19 cellular contexts compared by ENCODE assay signal in genomic region chr16:21989141-21989540, GRCh38. TPM values are rescaled to one million over a fixed set of nuclear protein-coding genes. Genes with fewer than 3 reads are reported as not detected.
A peak's percentile ranks its signal among the peaks of the same experiment; 100 is the strongest.
DNase-seq lines count a peak whose midpoint lies in the region; ATAC-seq and TF ChIP-seq lines count a peak whose summit lies in the region.
"Had no signal": no experiment of that assay in that cellular context is flagged by ENCODE, and none has a peak within 500 bp of the region (broad histone marks: within the 10 kb centered on the region; RNA-seq: fewer than 3 reads in every experiment).

No MANE protein-coding gene starts in this region.

- ATAC-seq in GM18861 (IDR thresholded peaks at IDR 0.05; ENCODE audit: unreplicated experiment), result no peak

- H2AFZ ChIP-seq in KMS-11 (ENCODE audit: low read depth), result no peak overlapping the region
- H2AFZ ChIP-seq: PC-9 had no signal

- H3K79me2 ChIP-seq in KMS-11 (ENCODE audit: insufficient read depth, low read depth), result no peaks in the 10 kb centered on the region

- H3K36me3 ChIP-seq in KMS-11 (ENCODE audit: insufficient read depth) (no peaks in the 10 kb centered on the region), endocrine pancreas (ENCODE audit: control insufficient read depth, insufficient read depth, low read length) (no peaks in the 10 kb centered on the region)

- no peaks in the 10 kb centered on the region for H3K9me3 ChIP-seq in endocrine pancreas (ENCODE audit: control insufficient read depth, low read length)
- H3K9me3 ChIP-seq: Caco-2, HAP-1, MG63 had no signal

- H3K4me2 ChIP-seq in KMS-11, result peak overlapping the region; percentile 6; the same call in 1 of the 2 replicates
- H3K4me2 ChIP-seq: PC-9 had no signal

- H3K9ac ChIP-seq in KMS-11 (no peak overlapping the region), endocrine pancreas (ENCODE audit: control insufficient read depth, insufficient read depth, low read length) (no peak overlapping the region)

- H3K27ac ChIP-seq in KMS-11, result no peak overlapping the region
- H3K27ac ChIP-seq: 22Rv1, PC-9, SK-N-MC had no signal

- H3K4me3 ChIP-seq in KMS-11 (IDR thresholded peaks at IDR 0.05; ENCODE audit: insufficient read depth, low read depth, low read length) (no peak overlapping the region), endocrine pancreas (ENCODE audit: control insufficient read depth, insufficient read depth, low read length) (peak overlapping the region; percentile 54)
- H3K4me3 ChIP-seq: HAP-1, MG63, PC-9, SK-N-MC had no signal

- DNase-seq in NCI-H1436 treated with DMSO at 0.1 percent for 48 hours (lab: John Stamatoyannopoulos, UW) (peak; percentile 5), NCI-H1436 (lab: John Stamatoyannopoulos, UW) (no peak), myocyte (ENCODE audit: low read depth) (peak; percentile 24), DMS153 treated with DMSO at 0.1 percent for 48 hours (lab: John Stamatoyannopoulos, UW; ENCODE audit: unreplicated experiment) (no peak), GF-D8 (lab: John Stamatoyannopoulos, UW) (no peak)
- DNase-seq: Caco-2, DMS53, KG1, MG63, NCI-H1105, NCI-H1930, NCI-H526, PC-9 had no signal

- H3K4me1 ChIP-seq in KMS-11 (ENCODE audit: low read depth, poor library complexity, severe bottlenecking) (peaks cover 16% of the 10 kb centered on the region), endocrine pancreas (ENCODE audit: control insufficient read depth, insufficient read depth, low read length) (peaks cover 4% of the 10 kb centered on the region)
- H3K4me1 ChIP-seq: Caco-2 had no signal

- no peaks in the 10 kb centered on the region for H4K20me1 ChIP-seq in KMS-11 (ENCODE audit: insufficient read depth)

- TF ChIP-seq CTCF in KMS-11 (conservative IDR thresholded peaks at IDR 0.05; ENCODE audit: low read depth, low read length), result no peak

- H3K27me3 ChIP-seq in KMS-11 (ENCODE audit: insufficient read depth, low read depth) (no peaks in the 10 kb centered on the region), endocrine pancreas (ENCODE audit: control insufficient read depth, insufficient read depth, low read length) (no peaks in the 10 kb centered on the region)
- H3K27me3 ChIP-seq: MG63 had no signal

RNA-seq across cellular contexts. Expression of gene PDZD9, which starts 11.8 kb away (rescaled TPM):
- not detected in 2 replicates for total RNA-seq in myocyte
- not detected for polyA plus RNA-seq in myocyte (2012)
- total RNA-seq: Caco-2, PC-9 had no signal

RNA-seq across cellular contexts. Expression of gene MOSMO, which starts 18.8 kb away (rescaled TPM):
- total RNA-seq in myocyte, result 10.5 and 13.4 TPM in 2 replicates
- polyA plus RNA-seq in myocyte (2012), result 9.9 TPM

RNA-seq across cellular contexts. Expression of gene UQCRC2, which starts 36.0 kb away (rescaled TPM):
- 220 and 298 TPM in 2 replicates for total RNA-seq in myocyte
- polyA plus RNA-seq in myocyte (2012), result 177 TPM

Comparison
In these comparisons a context has a peak if more than half of its experiments do, and no peak if none do; other contexts are left out.
1. DNase-seq: peak in NCI-H1436 treated with DMSO at 0.1 percent for 48 hours (single experiment) and myocyte (single experiment); none in NCI-H1436 (single experiment), DMS153 treated with DMSO at 0.1 percent for 48 hours (single experiment) and GF-D8 (single experiment).